17 cellular contexts compared by ENCODE assay signal in the genomic region with DNA sequence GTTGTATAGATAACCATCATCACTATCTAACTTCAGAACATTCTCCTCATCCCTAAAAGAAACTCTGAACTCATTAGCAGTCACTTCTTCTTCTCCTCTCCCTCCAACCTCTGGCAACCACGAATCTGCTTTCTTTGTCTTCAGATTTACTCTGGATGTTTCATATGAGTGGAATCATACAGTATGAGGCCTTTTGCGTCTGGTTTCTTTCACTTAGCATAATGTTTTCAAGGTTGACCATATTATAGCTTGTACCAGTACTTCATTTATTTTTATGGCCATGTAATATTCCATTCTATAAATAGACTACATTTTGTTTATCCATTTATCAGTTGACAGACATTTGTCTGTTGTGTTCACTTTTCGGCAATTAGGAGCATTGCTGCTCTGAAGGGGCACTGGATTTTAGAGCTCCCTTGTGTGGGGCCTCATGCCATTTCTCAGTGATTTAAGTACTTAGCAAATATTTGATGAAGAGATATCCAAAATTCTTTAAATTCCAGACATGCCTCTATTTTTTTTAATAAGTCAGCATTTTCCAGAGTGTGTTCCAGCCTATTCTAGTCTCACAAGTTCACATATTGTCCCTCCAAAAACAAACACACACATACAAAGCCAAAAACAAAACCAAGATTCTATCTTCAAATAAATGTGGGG. TPM values are rescaled to one million over a fixed set of nuclear protein-coding genes. Genes with fewer than 3 reads are reported as not detected.
A peak's percentile ranks its signal among the peaks of the same experiment; 100 is the strongest.
DNase-seq lines count a peak whose midpoint lies in the region; ATAC-seq and TF ChIP-seq lines count a peak whose summit lies in the region.
"Had no signal": no experiment of that assay in that cellular context is flagged by ENCODE, and none has a peak within 500 bp of the region (broad histone marks: within the 10 kb centered on the region; RNA-seq: fewer than 3 reads in every experiment).

No MANE protein-coding gene starts in this region.

- DNase-seq in EH (ENCODE audit: low read depth) = peak; percentile 73
- peak; percentile 38 to 82 for DNase-seq in PC-9
- peak; percentile 17 for DNase-seq in fibroblast of the aortic adventitia (ENCODE audit: low read depth)
- DNase-seq in sigmoid colon = no peak
- no peak for DNase-seq in natural killer cell treated with Interleukin-12 subunit alpha and Interleukin-12 subunit beta and Interleukin-15 and Interleukin-18, amount 100 ng/mL, for 72 hours (ENCODE audit: low spot score)
- DNase-seq in stimulated activated CD4-positive, alpha-beta T cell treated with anti-CD3 and anti-CD28 coated beads, Interleukin-4, amount 100 ng/mL, for 24 hours = no peak
- no peak for DNase-seq in stimulated activated naive CD8-positive, alpha-beta T cell treated with anti-CD3 and anti-CD28 coated beads, Interleukin-15, Interleukin-2, amounts not matched to agents 100 U/mL and 50 U/mL, for 24 hours
- DNase-seq: activated B cell treated with CpG ODN at 0.5 μM for 24 hours; activated CD8-positive, alpha-beta T cell treated with anti-CD3 and anti-CD28 coated beads for 36 hours; activated naive CD4-positive, alpha-beta T cell treated with anti-CD3 and anti-CD28 coated beads, Interleukin-2, amount 50 U/mL, for 16 hours; activated T-cell treated with anti-CD3 and anti-CD28 coated beads, Interleukin-2, amount 50 U/mL, for 24 hours; AML-193; mammary epithelial cell; NCI-H2107; NCI-H526; psoas muscle; stimulated activated CD8-positive, alpha-beta memory T cell treated with anti-CD3 and anti-CD28 coated beads, Interleukin-4, amount 100 ng/mL, for 48 hours had no signal

- CTCF ChIA-PET in PC-9 (lab: Charles Lee) = no interaction called here

- no peaks in the 10 kb centered on the region for H3K36me3 Mint-ChIP-seq in natural killer cell treated with Interleukin-12 subunit alpha and Interleukin-12 subunit beta and Interleukin-15 and Interleukin-18, amount 100 ng/mL, for 72 hours

- H3K79me2 ChIP-seq in PC-9 (ENCODE audit: low read depth) = no peaks in the 10 kb centered on the region

- H4K20me1 ChIP-seq in PC-9 (ENCODE audit: insufficient read depth) = no peaks in the 10 kb centered on the region

- no peak overlapping the region for H3K4me2 ChIP-seq in PC-9

- H2AFZ ChIP-seq in PC-9 = no peak overlapping the region

- intact Hi-C loops in PC-9 (cut with micrococcal nuclease; ENCODE audit: unreplicated experiment) = no loop called here
- intact Hi-C loops in sigmoid colon (cut with DNase I) = loop anchor here (10.0 kb wide), 1 partner anchor 498 kb away; a partner anchor contains a TSS

- peaks cover 32 to 46% of the 10 kb centered on the region in 2 donors for H3K27me3 Mint-ChIP-seq in natural killer cell treated with Interleukin-12 subunit alpha and Interleukin-12 subunit beta and Interleukin-15 and Interleukin-18, amount 100 ng/mL, for 72 hours

- no peak overlapping the region for H3K27ac Mint-ChIP-seq in natural killer cell treated with Interleukin-12 subunit alpha and Interleukin-12 subunit beta and Interleukin-15 and Interleukin-18, amount 100 ng/mL, for 72 hours
- H3K27ac Mint-ChIP-seq: activated B cell treated with CpG ODN at 0.5 μM for 24 hours; activated CD8-positive, alpha-beta T cell treated with anti-CD3 and anti-CD28 coated beads for 36 hours; activated T-cell treated with anti-CD3 and anti-CD28 coated beads, Interleukin-2, amount 50 U/mL, for 24 hours had no signal

- H3K9me3 Mint-ChIP-seq in natural killer cell treated with Interleukin-12 subunit alpha and Interleukin-12 subunit beta and Interleukin-15 and Interleukin-18, amount 100 ng/mL, for 72 hours = no peaks in the 10 kb centered on the region
- H3K9me3 Mint-ChIP-seq: activated B cell treated with CpG ODN at 0.5 μM for 24 hours; activated CD8-positive, alpha-beta T cell treated with anti-CD3 and anti-CD28 coated beads for 36 hours; activated T-cell treated with anti-CD3 and anti-CD28 coated beads, Interleukin-2, amount 50 U/mL, for 24 hours had no signal

- no peak for TF ChIP-seq POLR2A in sigmoid colon (IDR thresholded peaks at IDR 0.05)

- H3K9me2 ChIP-seq in PC-9 (ENCODE audit: insufficient read depth) = no peaks in the 10 kb centered on the region

- peaks cover 8 to 18% of the 10 kb centered on the region in 2 donors for H3K4me1 Mint-ChIP-seq in natural killer cell treated with Interleukin-12 subunit alpha and Interleukin-12 subunit beta and Interleukin-15 and Interleukin-18, amount 100 ng/mL, for 72 hours (ENCODE audit: low read depth in 2 of 2)
- H3K4me1 Mint-ChIP-seq: activated B cell treated with CpG ODN at 0.5 μM for 24 hours had no signal

- H3K27me3 ChIP-seq in PC-9 (ENCODE audit: insufficient read depth, low read depth) (no peaks in the 10 kb centered on the region), sigmoid colon (no peaks in the 10 kb centered on the region)

- no peak for TF ChIP-seq CTCF in PC-9 (conservative IDR thresholded peaks at IDR 0.05)
- no peak for TF ChIP-seq CTCF in fibroblast of the aortic adventitia (IDR thresholded peaks at IDR 0.05; ENCODE audit: insufficient read depth, low read length)
- no peak for TF ChIP-seq CTCF in sigmoid colon (IDR thresholded peaks at IDR 0.05)

- POLR2A ChIA-PET in PC-9 (lab: Charles Lee; ENCODE audit: unreplicated experiment) = interaction anchor here (0.7 kb wide), 1 partner anchor 107 kb away, joined by 4 read pairs; no protein-coding TSS in a partner anchor

- BruUV-seq in PC-9 (replicated peaks; lab: Mats Ljungman, UMichigan) = no TSS peak

- H3K27ac ChIP-seq in PC-9 (no peak overlapping the region), sigmoid colon (peak overlapping the region in 3 of 4 donors; percentile 25 to 60 (median 50))
- H3K27ac ChIP-seq: psoas muscle had no signal

- H3K4me1 ChIP-seq in PC-9 (replicated peaks; ENCODE audit: insufficient read depth) = peaks cover 54% of the 10 kb centered on the region
- peaks cover 0 to 32% (median 25%) of the 10 kb centered on the region in 4 donors for H3K4me1 ChIP-seq in sigmoid colon

- no peak for ATAC-seq in natural killer cell treated with Interleukin-12 subunit alpha and Interleukin-12 subunit beta and Interleukin-15 and Interleukin-18, amount 100 ng/mL, for 72 hours
- ATAC-seq in stimulated activated naive CD8-positive, alpha-beta T cell treated with anti-CD3 and anti-CD28 coated beads, Interleukin-15, Interleukin-2, amounts not matched to agents 100 U/mL and 50 U/mL, for 24 hours = no peak
- ATAC-seq: activated CD8-positive, alpha-beta T cell treated with anti-CD3 and anti-CD28 coated beads for 36 hours; psoas muscle had no signal

- H3K4me3 ChIP-seq in PC-9 (no peak overlapping the region), fibroblast of the aortic adventitia (ENCODE audit: low read depth, low read length) (no peak overlapping the region), sigmoid colon (no peak overlapping the region)
- H3K4me3 ChIP-seq: psoas muscle had no signal

- no peak overlapping the region for H3K4me3 Mint-ChIP-seq in natural killer cell treated with Interleukin-12 subunit alpha and Interleukin-12 subunit beta and Interleukin-15 and Interleukin-18, amount 100 ng/mL, for 72 hours
- H3K4me3 Mint-ChIP-seq: activated B cell treated with CpG ODN at 0.5 μM for 24 hours; activated CD8-positive, alpha-beta T cell treated with anti-CD3 and anti-CD28 coated beads for 36 hours; activated T-cell treated with anti-CD3 and anti-CD28 coated beads, Interleukin-2, amount 50 U/mL, for 24 hours had no signal

- TF ChIP-seq EP300 in sigmoid colon (IDR thresholded peaks at IDR 0.05) = peak in 1 of 4 donors; percentile 74

- H3K9me3 ChIP-seq in PC-9 (ENCODE audit: insufficient read depth, low read depth) (no peaks in the 10 kb centered on the region; the same call in 1 of the 2 replicates), sigmoid colon (no peaks in the 10 kb centered on the region)
- H3K9me3 ChIP-seq: psoas muscle had no signal

- H3K36me3 ChIP-seq in PC-9 (ENCODE audit: low read depth) (no peaks in the 10 kb centered on the region), sigmoid colon (no peaks in the 10 kb centered on the region)

- 84 to 89% methylated on average over 3 of the region's 3 CpGs for WGBS in sigmoid colon, 2 donors

- H3F3A ChIP-seq in PC-9 (ENCODE audit: insufficient read depth, low read depth) = peaks cover 27% of the 10 kb centered on the region

RNA-seq across cellular contexts. Expression of a gene that starts 22.5 kb away (rescaled TPM):
- 58.5 and 60.5 TPM in 2 replicates for total RNA-seq in PC-9 (2021)
- total RNA-seq in fibroblast of the aortic adventitia (ENCODE audit: low replicate concordance) = 53.1 and 68.2 TPM in 2 replicates
- 100 to 1,000 TPM; 189 to 255 (median 219) TPM for total RNA-seq in sigmoid colon
- polyA plus RNA-seq in sigmoid colon = 10 to 100 TPM in 1 of 3 donors, 1 to 10 TPM in 2; 6.2 to 29.6 (median 9.6) TPM
- total RNA-seq in natural killer cell treated with Interleukin-12 subunit alpha and Interleukin-12 subunit beta and Interleukin-15 and Interleukin-18, amount 100 ng/mL, for 72 hours = 10 to 100 TPM; 30.1 to 76.8 TPM

Comparison
In these comparisons a context has a peak if more than half of its experiments do, and no peak if none do; other contexts are left out.
1. DNase-seq: peak in EH (single experiment), PC-9 (2 of 2) and fibroblast of the aortic adventitia (single experiment); none in sigmoid colon (single experiment), natural killer cell treated with Interleukin-12 subunit alpha and Interleukin-12 subunit beta and Interleukin-15 and Interleukin-18, amount 100 ng/mL, for 72 hours (single experiment), stimulated activated CD4-positive, alpha-beta T cell treated with anti-CD3 and anti-CD28 coated beads, Interleukin-4, amount 100 ng/mL, for 24 hours (single experiment) and stimulated activated naive CD8-positive, alpha-beta T cell treated with anti-CD3 and anti-CD28 coated beads, Interleukin-15, Interleukin-2, amounts not matched to agents 100 U/mL and 50 U/mL, for 24 hours (single experiment).